ENCODE assay signal across 9 cellular contexts in the genomic region with DNA sequence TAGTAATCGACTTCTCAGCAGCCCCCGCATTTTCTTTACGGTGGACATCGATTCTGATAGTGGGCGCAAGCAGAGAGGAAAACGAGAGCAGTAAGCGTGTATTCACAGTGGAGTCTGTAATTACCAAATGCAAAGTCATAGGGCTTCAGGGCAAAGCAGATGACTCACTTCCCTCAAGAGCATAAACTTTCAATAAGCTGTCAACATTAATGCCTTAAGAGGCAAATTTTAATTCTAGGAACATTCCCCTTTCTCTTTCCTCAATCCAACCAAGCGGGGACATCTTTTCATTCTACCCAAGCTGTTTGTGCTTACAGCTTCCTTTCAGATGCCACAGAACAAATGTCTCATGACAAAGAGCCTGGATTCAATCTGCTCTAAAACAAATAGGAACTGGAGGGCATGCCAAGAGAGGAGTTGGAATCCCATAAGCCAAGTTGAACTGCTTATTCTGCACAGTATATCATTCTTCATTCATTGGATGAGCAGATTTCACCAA. TPM values are rescaled to one million over a fixed set of nuclear protein-coding genes. Genes with fewer than 3 reads are reported as not detected.
DNase-seq lines count a peak whose midpoint lies in the region; TF ChIP-seq lines count a peak whose summit lies in the region.
"Had no signal": no experiment of that assay in that cellular context is flagged by ENCODE, and none has a peak within 500 bp of the region (broad histone marks: within the 10 kb centered on the region; RNA-seq: fewer than 3 reads in every experiment).

No MANE protein-coding gene starts in this region.

- H3K36me3 ChIP-seq in skeletal muscle satellite cell (ENCODE audit: insufficient read depth, low read length) (peaks cover 19% of the 10 kb centered on the region), MM.1S (replicated peaks; ENCODE audit: insufficient read depth, low read length) (no peaks in the 10 kb centered on the region)

- no peaks in the 10 kb centered on the region for H3K27me3 ChIP-seq in skeletal muscle satellite cell (ENCODE audit: control insufficient read depth, insufficient read depth, low read length)
- H3K27me3 ChIP-seq in MM.1S (replicated peaks; ENCODE audit: insufficient read depth, low read length), result no peaks in the 10 kb centered on the region

- peak overlapping the region; percentile 59 for H3K4me2 ChIP-seq in skeletal muscle satellite cell (ENCODE audit: low read length)
- no peak overlapping the region for H3K4me2 ChIP-seq in MM.1S (ENCODE audit: low read depth, low read length)

- no peaks in the 10 kb centered on the region for H3F3A ChIP-seq in MM.1S (ENCODE audit: insufficient read depth, low read length)

- H2AFZ ChIP-seq in MM.1S (ENCODE audit: low read length), result no peak overlapping the region

- DNase-seq in DMS153 (lab: John Stamatoyannopoulos, UW), result peak; percentile 11
- no peak for DNase-seq in DMS153 treated with DMSO at 0.1 percent for 48 hours (lab: John Stamatoyannopoulos, UW; ENCODE audit: unreplicated experiment)
- DNase-seq in NOMO-1 (lab: John Stamatoyannopoulos, UW; ENCODE audit: unreplicated experiment in 2 of 2), result peak; percentile 45 to 90
- DNase-seq in dermis blood vessel endothelial cell, result peak; percentile 87
- no peak for DNase-seq in NCI-H187 treated with DMSO at 0.1 percent for 48 hours (lab: John Stamatoyannopoulos, UW)
- DNase-seq in MM.1S, result no peak
- DNase-seq in NCI-H2107 treated with DMSO at 0.1 percent for 48 hours (lab: John Stamatoyannopoulos, UW; ENCODE audit: unreplicated experiment), result no peak

- H3K9ac ChIP-seq in skeletal muscle satellite cell (ENCODE audit: low read depth, low read length) (no peak overlapping the region), MM.1S (ENCODE audit: low read length) (no peak overlapping the region)

- H3K4me1 ChIP-seq in skeletal muscle satellite cell (ENCODE audit: control insufficient read depth, insufficient read depth, low read length) (peaks cover 57% of the 10 kb centered on the region), MM.1S (ENCODE audit: low read length) (peaks cover 8% of the 10 kb centered on the region)

- H3K27ac ChIP-seq in MM.1S (ENCODE audit: low read length), result no peak overlapping the region
- H3K27ac ChIP-seq: 22Rv1 had no signal

- no peaks in the 10 kb centered on the region for H3K9me2 ChIP-seq in MM.1S (replicated peaks; ENCODE audit: insufficient read depth, low read length)

- no peaks in the 10 kb centered on the region for H3K79me2 ChIP-seq in MM.1S (ENCODE audit: low read length)

- H4K20me1 ChIP-seq in MM.1S (ENCODE audit: insufficient read depth, low read length), result no peaks in the 10 kb centered on the region

- H3K9me3 ChIP-seq in skeletal muscle satellite cell (replicated peaks; ENCODE audit: low read length), result no peaks in the 10 kb centered on the region
- H3K9me3 ChIP-seq in MM.1S (replicated peaks; ENCODE audit: insufficient read depth, low read length), result no peaks in the 10 kb centered on the region

- H3K4me3 ChIP-seq in skeletal muscle satellite cell (ENCODE audit: low read length), result peak overlapping the region; percentile 25
- H3K4me3 ChIP-seq in MM.1S (ENCODE audit: low read length), result no peak overlapping the region

- no peak for TF ChIP-seq CTCF in MM.1S (IDR thresholded peaks at IDR 0.05; ENCODE audit: low read length)

RNA-seq across cellular contexts. Expression of a gene that starts 48.6 kb away (rescaled TPM):
- total RNA-seq in dermis blood vessel endothelial cell, result 57.7 and 72.7 TPM in 2 replicates
- 66.8 and 68.4 TPM in 2 replicates for total RNA-seq in skeletal muscle satellite cell (2012; rRNA removed)

Comparison
In these comparisons a context has a peak if more than half of its experiments do, and no peak if none do; other contexts are left out.
1. DNase-seq: peak in DMS153 (single experiment), NOMO-1 (2 of 2) and dermis blood vessel endothelial cell (single experiment); none in DMS153 treated with DMSO at 0.1 percent for 48 hours (single experiment), NCI-H187 treated with DMSO at 0.1 percent for 48 hours (single experiment), MM.1S (single experiment) and NCI-H2107 treated with DMSO at 0.1 percent for 48 hours (single experiment).